8 cellular contexts compared by ENCODE assay signal in genomic region chr6:5135783-5136376, GRCh38. TPM values are rescaled to one million over a fixed set of nuclear protein-coding genes. Genes with fewer than 3 reads are reported as not detected.
A peak's percentile ranks its signal among the peaks of the same experiment; 100 is the strongest.
DNase-seq lines count a peak whose midpoint lies in the region; ATAC-seq and TF ChIP-seq lines count a peak whose summit lies in the region.

No MANE protein-coding gene starts in this region.

- H3K4me3 ChIP-seq in HFF-Myc (replicated peaks; ENCODE audit: low read depth, low read length) (no peak overlapping the region), adipocyte (ENCODE audit: low read length) (no peak overlapping the region), liver (ENCODE audit: low read depth in 1 of 3, low read length in 3 of 3) (no peak overlapping the region)

- ATAC-seq in CD4-positive, alpha-beta T cell (ENCODE audit: poor library complexity), result no peak
- peak; percentile 46 for ATAC-seq in stimulated activated naive CD8-positive, alpha-beta T cell treated with anti-CD3 and anti-CD28 coated beads, Interleukin-15, Interleukin-2, amounts not matched to agents 100 U/mL and 50 U/mL, for 24 hours
- ATAC-seq in sciatic nerve, result no peak

- no peaks in the 10 kb centered on the region for H3K9me3 Mint-ChIP-seq in CD4-positive, alpha-beta T cell

- CTCF ChIA-PET in CD4-positive, alpha-beta T cell (lab: Charles Lee), result no interaction called here

- H3K9me3 ChIP-seq in CD4-positive, alpha-beta T cell (ENCODE audit: control insufficient read depth, low read length), result no peaks in the 10 kb centered on the region
- no peaks in the 10 kb centered on the region for H3K9me3 ChIP-seq in adipocyte (ENCODE audit: control insufficient read depth, low read length)
- no peaks in the 10 kb centered on the region for H3K9me3 ChIP-seq in liver (ENCODE audit: control insufficient read depth in 4 of 4, low read length in 3 of 4)

- H3K27me3 Mint-ChIP-seq in CD4-positive, alpha-beta T cell, result no peaks in the 10 kb centered on the region

- intact Hi-C loops in CD4-positive, alpha-beta T cell (cut with DNase I, micrococcal nuclease), result no loop called here
- intact Hi-C loops in sciatic nerve (cut with DNase I), result no loop called here

- H3K9ac ChIP-seq in adipocyte (ENCODE audit: low read length), result no peak overlapping the region
- no peak overlapping the region for H3K9ac ChIP-seq in liver (ENCODE audit: low read depth in 1 of 2, low read length in 2 of 2)

- H3K27ac ChIP-seq in CD4-positive, alpha-beta T cell (ENCODE audit: low read depth, low read length), result no peak overlapping the region
- no peak overlapping the region for H3K27ac ChIP-seq in liver (ENCODE audit: low read depth in 1 of 2, low read length in 2 of 2)

- POLR2A ChIA-PET in CD4-positive, alpha-beta T cell (lab: Charles Lee), result no interaction called here

- H3K4me1 ChIP-seq in adipocyte (ENCODE audit: control insufficient read depth, insufficient read depth, low read length) (peaks cover 17% of the 10 kb centered on the region), liver (ENCODE audit: control insufficient read depth in 4 of 4, insufficient read depth in 4 of 4, low read length in 3 of 4) (peaks cover 3 to 11% (median 5%) of the 10 kb centered on the region in 4 donors)

- H3K4me1 Mint-ChIP-seq in CD4-positive, alpha-beta T cell (ENCODE audit: low read depth), result no peaks in the 10 kb centered on the region

- no peaks in the 10 kb centered on the region for H3K36me3 Mint-ChIP-seq in CD4-positive, alpha-beta T cell (ENCODE audit: low read depth)

- H3K4me3 Mint-ChIP-seq in CD4-positive, alpha-beta T cell, result no peak overlapping the region

- no peaks in the 10 kb centered on the region for H3K27me3 ChIP-seq in CD4-positive, alpha-beta T cell (ENCODE audit: control insufficient read depth, insufficient read depth, low read length)
- no peaks in the 10 kb centered on the region for H3K27me3 ChIP-seq in adipocyte (replicated peaks; ENCODE audit: control insufficient read depth, insufficient read depth, low read length)
- no peaks in the 10 kb centered on the region for H3K27me3 ChIP-seq in liver (ENCODE audit: control insufficient read depth in 4 of 4, insufficient read depth in 4 of 4, low read length in 3 of 4)

- no peaks in the 10 kb centered on the region for H3K36me3 ChIP-seq in adipocyte (ENCODE audit: control insufficient read depth, insufficient read depth, low read length, severe bottlenecking)
- H3K36me3 ChIP-seq in liver (ENCODE audit: control insufficient read depth in 4 of 4, insufficient read depth in 3 of 4, low read depth in 1 of 4, low read length in 3 of 4), result no peaks in the 10 kb centered on the region

- peak; percentile 67 for TF ChIP-seq CTCF in CD4-positive, alpha-beta T cell (IDR thresholded peaks at IDR 0.05)
- peak; percentile 79 for TF ChIP-seq CTCF in HFF-Myc (IDR thresholded peaks at IDR 0.05; ENCODE audit: low read depth, low read length, missing control alignments)
- peak; percentile 38 for TF ChIP-seq CTCF in liver (IDR thresholded peaks at IDR 0.05; ENCODE audit: low read depth, low read length, missing input control)

- peak in 6 of 10 experiments; percentile 15 to 37 (median 28) for DNase-seq in CD4-positive, alpha-beta T cell
- no peak for DNase-seq in HFF-Myc (ENCODE audit: extremely low read depth, low read depth)
- DNase-seq in SHP77 (lab: John Stamatoyannopoulos, UW), result peak; percentile 3 to 7
- DNase-seq in adipocyte (ENCODE audit: low read depth), result peak; percentile 42
- peak; percentile 63 for DNase-seq in stimulated activated naive CD8-positive, alpha-beta T cell treated with anti-CD3 and anti-CD28 coated beads, Interleukin-15, Interleukin-2, amounts not matched to agents 100 U/mL and 50 U/mL, for 24 hours
- DNase-seq in T1000 (lab: John Stamatoyannopoulos, UW), result no peak
- no peak for DNase-seq in sciatic nerve (ENCODE audit: low spot score)

- H3K27ac Mint-ChIP-seq in CD4-positive, alpha-beta T cell, result no peak overlapping the region

- TF ChIP-seq RAD21 in liver (IDR thresholded peaks at IDR 0.05), result peak in 1 of 2 donors; percentile 67

- 75% methylated on average over 9 of the region's 9 CpGs for WGBS in liver

TF ChIP-seq in liver, 16 proteins besides CTCF, POLR2A, EP300 and RAD21:
- TF ChIP-seq FOXA1 (IDR thresholded peaks at IDR 0.05) (no peak), GABPA (IDR thresholded peaks at IDR 0.05 in 1 of 2, conservative IDR thresholded peaks at IDR 0.05 in 1 of 2) (no peak), ATF3 (IDR thresholded peaks at IDR 0.05) (no peak), EGR1 (IDR thresholded peaks at IDR 0.05; ENCODE audit: low read depth in 2 of 2) (no peak), YY1 (IDR thresholded peaks at IDR 0.05) (no peak), NR2F2 (IDR thresholded peaks at IDR 0.05) (no peak), MAX (IDR thresholded peaks at IDR 0.05) (no peak), JUND (IDR thresholded peaks at IDR 0.05) (no peak), HNF4A (conservative IDR thresholded peaks at IDR 0.05) (no peak), RXRA (IDR thresholded peaks at IDR 0.05) (no peak)
- TF ChIP-seq, protein P1, sequence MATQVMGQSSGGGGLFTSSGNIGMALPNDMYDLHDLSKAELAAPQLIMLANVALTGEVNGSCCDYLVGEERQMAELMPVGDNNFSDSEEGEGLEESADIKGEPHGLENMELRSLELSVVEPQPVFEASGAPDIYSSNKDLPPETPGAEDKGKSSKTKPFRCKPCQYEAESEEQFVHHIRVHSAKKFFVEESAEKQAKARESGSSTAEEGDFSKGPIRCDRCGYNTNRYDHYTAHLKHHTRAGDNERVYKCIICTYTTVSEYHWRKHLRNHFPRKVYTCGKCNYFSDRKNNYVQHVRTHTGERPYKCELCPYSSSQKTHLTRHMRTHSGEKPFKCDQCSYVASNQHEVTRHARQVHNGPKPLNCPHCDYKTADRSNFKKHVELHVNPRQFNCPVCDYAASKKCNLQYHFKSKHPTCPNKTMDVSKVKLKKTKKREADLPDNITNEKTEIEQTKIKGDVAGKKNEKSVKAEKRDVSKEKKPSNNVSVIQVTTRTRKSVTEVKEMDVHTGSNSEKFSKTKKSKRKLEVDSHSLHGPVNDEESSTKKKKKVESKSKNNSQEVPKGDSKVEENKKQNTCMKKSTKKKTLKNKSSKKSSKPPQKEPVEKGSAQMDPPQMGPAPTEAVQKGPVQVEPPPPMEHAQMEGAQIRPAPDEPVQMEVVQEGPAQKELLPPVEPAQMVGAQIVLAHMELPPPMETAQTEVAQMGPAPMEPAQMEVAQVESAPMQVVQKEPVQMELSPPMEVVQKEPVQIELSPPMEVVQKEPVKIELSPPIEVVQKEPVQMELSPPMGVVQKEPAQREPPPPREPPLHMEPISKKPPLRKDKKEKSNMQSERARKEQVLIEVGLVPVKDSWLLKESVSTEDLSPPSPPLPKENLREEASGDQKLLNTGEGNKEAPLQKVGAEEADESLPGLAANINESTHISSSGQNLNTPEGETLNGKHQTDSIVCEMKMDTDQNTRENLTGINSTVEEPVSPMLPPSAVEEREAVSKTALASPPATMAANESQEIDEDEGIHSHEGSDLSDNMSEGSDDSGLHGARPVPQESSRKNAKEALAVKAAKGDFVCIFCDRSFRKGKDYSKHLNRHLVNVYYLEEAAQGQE (IDR thresholded peaks at IDR 0.05), result no peak

RNA-seq across cellular contexts. Expression of gene PPP1R3G, which starts 50.7 kb away (rescaled TPM):
- total RNA-seq in CD4-positive, alpha-beta T cell, result not detected
- total RNA-seq in liver (1 to 10 TPM in 1 of 2 donors, under 1 TPM in 1; 0.33 to 3.0 TPM), sciatic nerve (1.7 TPM)
- polyA plus RNA-seq in liver, result under 1 TPM; 0.25 to 0.61 TPM

Comparison
In these comparisons a context has a peak if more than half of its experiments do, and no peak if none do; other contexts are left out.
1. DNase-seq: peak in CD4-positive, alpha-beta T cell (6 of 10), SHP77 (2 of 2), adipocyte (single experiment) and stimulated activated naive CD8-positive, alpha-beta T cell treated with anti-CD3 and anti-CD28 coated beads, Interleukin-15, Interleukin-2, amounts not matched to agents 100 U/mL and 50 U/mL, for 24 hours (single experiment); none in HFF-Myc (single experiment), T1000 (single experiment) and sciatic nerve (single experiment).
2. Peak in every context shown above with its lines, with median percentiles within 50 percentile points of each other: CTCF ChIP-seq.